Comparison of ENCODE assay signal across 1 cellular context in the genomic region with DNA sequence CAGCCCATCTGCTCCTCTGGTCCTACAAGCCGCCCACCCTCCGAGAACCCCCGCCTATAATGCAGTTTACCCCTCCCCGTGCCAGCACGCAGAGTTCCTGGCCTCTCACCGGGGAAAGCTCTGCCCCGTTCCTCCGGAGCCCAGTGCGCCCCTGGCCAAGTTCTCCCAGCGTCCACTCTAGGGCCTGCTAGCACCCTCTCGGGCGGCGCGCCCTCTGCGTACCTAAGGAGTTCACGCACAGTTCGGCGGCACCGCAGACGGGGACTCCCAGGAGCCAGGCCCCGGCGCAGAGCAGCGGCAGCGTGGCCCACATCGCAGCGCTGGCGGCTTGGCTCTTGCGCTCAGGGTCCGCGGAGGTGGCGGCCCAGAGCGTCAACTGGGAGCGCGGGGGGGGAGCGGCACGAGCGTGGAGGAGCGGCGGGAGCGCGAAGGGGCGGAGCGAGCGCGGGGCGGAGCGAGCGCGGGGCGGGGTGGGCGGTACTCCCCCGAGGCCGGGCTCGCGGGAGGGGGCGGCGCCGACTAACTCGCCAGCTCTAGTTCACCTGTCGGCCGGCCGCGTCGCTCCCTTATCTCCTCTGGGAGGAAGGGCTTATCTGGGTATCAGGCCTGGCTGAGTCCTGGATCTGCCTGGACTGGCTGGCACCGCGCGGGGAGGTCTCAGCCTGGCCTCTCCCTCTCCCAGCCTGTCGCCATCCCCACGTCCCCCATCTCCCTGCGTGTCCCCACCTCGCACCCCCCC.
A peak's percentile ranks its signal among the peaks of the same experiment; 100 is the strongest.
TF ChIP-seq lines count a peak whose summit lies in the region.

A gene with protein sequence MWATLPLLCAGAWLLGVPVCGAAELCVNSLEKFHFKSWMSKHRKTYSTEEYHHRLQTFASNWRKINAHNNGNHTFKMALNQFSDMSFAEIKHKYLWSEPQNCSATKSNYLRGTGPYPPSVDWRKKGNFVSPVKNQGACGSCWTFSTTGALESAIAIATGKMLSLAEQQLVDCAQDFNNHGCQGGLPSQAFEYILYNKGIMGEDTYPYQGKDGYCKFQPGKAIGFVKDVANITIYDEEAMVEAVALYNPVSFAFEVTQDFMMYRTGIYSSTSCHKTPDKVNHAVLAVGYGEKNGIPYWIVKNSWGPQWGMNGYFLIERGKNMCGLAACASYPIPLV (minus strand): TSS at position 378 of the 739 bp plus-strand sequence. CDS start 65 bp downstream, at position 313.

TF ChIP-seq in HepG2, 621 proteins besides CTCF, POLR2A, EP300 and RAD21 (continued from another document):
- TF ChIP-seq HNF4G (IDR thresholded peaks at IDR 0.05; ENCODE audit: borderline replicate concordance, low read depth, low read length): no peak
- TF ChIP-seq HNF4G (CRISPR knock-in tag; IDR thresholded peaks at IDR 0.05; ENCODE audit: borderline replicate concordance, low read depth): 0 out of 2 replicates have a peak, but pooled peaks have one; percentile 26
- TF ChIP-seq, protein P1, sequence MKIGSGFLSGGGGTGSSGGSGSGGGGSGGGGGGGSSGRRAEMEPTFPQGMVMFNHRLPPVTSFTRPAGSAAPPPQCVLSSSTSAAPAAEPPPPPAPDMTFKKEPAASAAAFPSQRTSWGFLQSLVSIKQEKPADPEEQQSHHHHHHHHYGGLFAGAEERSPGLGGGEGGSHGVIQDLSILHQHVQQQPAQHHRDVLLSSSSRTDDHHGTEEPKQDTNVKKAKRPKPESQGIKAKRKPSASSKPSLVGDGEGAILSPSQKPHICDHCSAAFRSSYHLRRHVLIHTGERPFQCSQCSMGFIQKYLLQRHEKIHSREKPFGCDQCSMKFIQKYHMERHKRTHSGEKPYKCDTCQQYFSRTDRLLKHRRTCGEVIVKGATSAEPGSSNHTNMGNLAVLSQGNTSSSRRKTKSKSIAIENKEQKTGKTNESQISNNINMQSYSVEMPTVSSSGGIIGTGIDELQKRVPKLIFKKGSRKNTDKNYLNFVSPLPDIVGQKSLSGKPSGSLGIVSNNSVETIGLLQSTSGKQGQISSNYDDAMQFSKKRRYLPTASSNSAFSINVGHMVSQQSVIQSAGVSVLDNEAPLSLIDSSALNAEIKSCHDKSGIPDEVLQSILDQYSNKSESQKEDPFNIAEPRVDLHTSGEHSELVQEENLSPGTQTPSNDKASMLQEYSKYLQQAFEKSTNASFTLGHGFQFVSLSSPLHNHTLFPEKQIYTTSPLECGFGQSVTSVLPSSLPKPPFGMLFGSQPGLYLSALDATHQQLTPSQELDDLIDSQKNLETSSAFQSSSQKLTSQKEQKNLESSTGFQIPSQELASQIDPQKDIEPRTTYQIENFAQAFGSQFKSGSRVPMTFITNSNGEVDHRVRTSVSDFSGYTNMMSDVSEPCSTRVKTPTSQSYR (CRISPR knock-in tag; IDR thresholded peaks at IDR 0.05; ENCODE audit: borderline replicate concordance): peak; percentile 34; the same call in 1 of the 2 replicates
- TF ChIP-seq, protein P2, sequence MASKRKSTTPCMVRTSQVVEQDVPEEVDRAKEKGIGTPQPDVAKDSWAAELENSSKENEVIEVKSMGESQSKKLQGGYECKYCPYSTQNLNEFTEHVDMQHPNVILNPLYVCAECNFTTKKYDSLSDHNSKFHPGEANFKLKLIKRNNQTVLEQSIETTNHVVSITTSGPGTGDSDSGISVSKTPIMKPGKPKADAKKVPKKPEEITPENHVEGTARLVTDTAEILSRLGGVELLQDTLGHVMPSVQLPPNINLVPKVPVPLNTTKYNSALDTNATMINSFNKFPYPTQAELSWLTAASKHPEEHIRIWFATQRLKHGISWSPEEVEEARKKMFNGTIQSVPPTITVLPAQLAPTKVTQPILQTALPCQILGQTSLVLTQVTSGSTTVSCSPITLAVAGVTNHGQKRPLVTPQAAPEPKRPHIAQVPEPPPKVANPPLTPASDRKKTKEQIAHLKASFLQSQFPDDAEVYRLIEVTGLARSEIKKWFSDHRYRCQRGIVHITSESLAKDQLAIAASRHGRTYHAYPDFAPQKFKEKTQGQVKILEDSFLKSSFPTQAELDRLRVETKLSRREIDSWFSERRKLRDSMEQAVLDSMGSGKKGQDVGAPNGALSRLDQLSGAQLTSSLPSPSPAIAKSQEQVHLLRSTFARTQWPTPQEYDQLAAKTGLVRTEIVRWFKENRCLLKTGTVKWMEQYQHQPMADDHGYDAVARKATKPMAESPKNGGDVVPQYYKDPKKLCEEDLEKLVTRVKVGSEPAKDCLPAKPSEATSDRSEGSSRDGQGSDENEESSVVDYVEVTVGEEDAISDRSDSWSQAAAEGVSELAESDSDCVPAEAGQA (IDR thresholded peaks at IDR 0.05; ENCODE audit: low read depth): no peak
- TF ChIP-seq, protein P2 (CRISPR knock-in tag; IDR thresholded peaks at IDR 0.05; ENCODE audit: borderline replicate concordance): no peak
- TF ChIP-seq, protein P3, sequence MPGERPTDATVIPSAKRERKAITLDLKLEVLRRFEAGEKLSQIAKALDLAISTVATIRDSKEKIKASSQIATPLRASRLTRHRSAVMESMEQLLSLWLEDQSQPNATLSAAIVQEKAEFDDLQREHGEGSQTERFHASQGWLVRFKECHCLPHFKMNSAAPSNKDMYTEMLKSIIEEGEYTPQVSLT (CRISPR knock-in tag; IDR thresholded peaks at IDR 0.05; ENCODE audit: borderline replicate concordance, low read depth): no peak
- TF ChIP-seq ZNF558 (CRISPR knock-in tag; IDR thresholded peaks at IDR 0.05; ENCODE audit: borderline replicate concordance): peak; percentile 90; the same call in 1 of the 2 replicates
- TF ChIP-seq BCL6 (CRISPR knock-in tag; IDR thresholded peaks at IDR 0.05): peak; percentile 37; the same call in 1 of the 2 replicates
- no peak for TF ChIP-seq ZFAT (CRISPR knock-in tag; conservative IDR thresholded peaks at IDR 0.05)
- TF ChIP-seq, protein P4, sequence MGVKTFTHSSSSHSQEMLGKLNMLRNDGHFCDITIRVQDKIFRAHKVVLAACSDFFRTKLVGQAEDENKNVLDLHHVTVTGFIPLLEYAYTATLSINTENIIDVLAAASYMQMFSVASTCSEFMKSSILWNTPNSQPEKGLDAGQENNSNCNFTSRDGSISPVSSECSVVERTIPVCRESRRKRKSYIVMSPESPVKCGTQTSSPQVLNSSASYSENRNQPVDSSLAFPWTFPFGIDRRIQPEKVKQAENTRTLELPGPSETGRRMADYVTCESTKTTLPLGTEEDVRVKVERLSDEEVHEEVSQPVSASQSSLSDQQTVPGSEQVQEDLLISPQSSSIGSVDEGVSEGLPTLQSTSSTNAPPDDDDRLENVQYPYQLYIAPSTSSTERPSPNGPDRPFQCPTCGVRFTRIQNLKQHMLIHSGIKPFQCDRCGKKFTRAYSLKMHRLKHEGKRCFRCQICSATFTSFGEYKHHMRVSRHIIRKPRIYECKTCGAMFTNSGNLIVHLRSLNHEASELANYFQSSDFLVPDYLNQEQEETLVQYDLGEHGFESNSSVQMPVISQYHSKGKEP (CRISPR knock-in tag; IDR thresholded peaks at IDR 0.05): no peak
- TF ChIP-seq ZFP37 (CRISPR knock-in tag; IDR thresholded peaks at IDR 0.05; ENCODE audit: borderline replicate concordance): no peak
- no peak for TF ChIP-seq WIZ (CRISPR knock-in tag; IDR thresholded peaks at IDR 0.05)
- peak; percentile 76; the same call in 1 of the 2 replicates for TF ChIP-seq TBX2 (CRISPR knock-in tag; IDR thresholded peaks at IDR 0.05; ENCODE audit: borderline replicate concordance)
- TF ChIP-seq ZNF224 (CRISPR knock-in tag; IDR thresholded peaks at IDR 0.05): 0 out of 2 replicates have a peak, but pooled peaks have one; percentile 16
- TF ChIP-seq, protein P5, sequence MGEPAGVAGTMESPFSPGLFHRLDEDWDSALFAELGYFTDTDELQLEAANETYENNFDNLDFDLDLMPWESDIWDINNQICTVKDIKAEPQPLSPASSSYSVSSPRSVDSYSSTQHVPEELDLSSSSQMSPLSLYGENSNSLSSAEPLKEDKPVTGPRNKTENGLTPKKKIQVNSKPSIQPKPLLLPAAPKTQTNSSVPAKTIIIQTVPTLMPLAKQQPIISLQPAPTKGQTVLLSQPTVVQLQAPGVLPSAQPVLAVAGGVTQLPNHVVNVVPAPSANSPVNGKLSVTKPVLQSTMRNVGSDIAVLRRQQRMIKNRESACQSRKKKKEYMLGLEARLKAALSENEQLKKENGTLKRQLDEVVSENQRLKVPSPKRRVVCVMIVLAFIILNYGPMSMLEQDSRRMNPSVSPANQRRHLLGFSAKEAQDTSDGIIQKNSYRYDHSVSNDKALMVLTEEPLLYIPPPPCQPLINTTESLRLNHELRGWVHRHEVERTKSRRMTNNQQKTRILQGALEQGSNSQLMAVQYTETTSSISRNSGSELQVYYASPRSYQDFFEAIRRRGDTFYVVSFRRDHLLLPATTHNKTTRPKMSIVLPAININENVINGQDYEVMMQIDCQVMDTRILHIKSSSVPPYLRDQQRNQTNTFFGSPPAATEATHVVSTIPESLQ (CRISPR knock-in tag; conservative IDR thresholded peaks at IDR 0.05): no peak
- no peak for TF ChIP-seq ZNF75D (CRISPR knock-in tag; IDR thresholded peaks at IDR 0.05; ENCODE audit: borderline replicate concordance)
- TF ChIP-seq, protein P6, sequence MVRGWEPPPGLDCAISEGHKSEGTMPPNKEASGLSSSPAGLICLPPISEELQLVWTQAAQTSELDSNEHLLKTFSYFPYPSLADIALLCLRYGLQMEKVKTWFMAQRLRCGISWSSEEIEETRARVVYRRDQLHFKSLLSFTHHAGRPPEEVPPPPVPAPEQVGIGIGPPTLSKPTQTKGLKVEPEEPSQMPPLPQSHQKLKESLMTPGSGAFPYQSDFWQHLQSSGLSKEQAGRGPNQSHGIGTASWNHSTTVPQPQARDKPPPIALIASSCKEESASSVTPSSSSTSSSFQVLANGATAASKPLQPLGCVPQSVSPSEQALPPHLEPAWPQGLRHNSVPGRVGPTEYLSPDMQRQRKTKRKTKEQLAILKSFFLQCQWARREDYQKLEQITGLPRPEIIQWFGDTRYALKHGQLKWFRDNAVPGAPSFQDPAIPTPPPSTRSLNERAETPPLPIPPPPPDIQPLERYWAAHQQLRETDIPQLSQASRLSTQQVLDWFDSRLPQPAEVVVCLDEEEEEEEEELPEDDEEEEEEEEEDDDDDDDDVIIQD (CRISPR knock-in tag; IDR thresholded peaks at IDR 0.05; ENCODE audit: low read depth): no peak
- TF ChIP-seq, protein P7, sequence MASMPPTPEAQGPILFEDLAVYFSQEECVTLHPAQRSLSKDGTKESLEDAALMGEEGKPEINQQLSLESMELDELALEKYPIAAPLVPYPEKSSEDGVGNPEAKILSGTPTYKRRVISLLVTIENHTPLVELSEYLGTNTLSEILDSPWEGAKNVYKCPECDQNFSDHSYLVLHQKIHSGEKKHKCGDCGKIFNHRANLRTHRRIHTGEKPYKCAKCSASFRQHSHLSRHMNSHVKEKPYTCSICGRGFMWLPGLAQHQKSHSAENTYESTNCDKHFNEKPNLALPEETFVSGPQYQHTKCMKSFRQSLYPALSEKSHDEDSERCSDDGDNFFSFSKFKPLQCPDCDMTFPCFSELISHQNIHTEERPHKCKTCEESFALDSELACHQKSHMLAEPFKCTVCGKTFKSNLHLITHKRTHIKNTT (CRISPR knock-in tag; IDR thresholded peaks at IDR 0.05): no peak
